Comparison of ENCODE assay signal across 1 cellular context in genomic region chr16:54402270-54402669, GRCh38.
TF ChIP-seq lines count a peak whose summit lies in the region.

No MANE protein-coding gene starts in this region.

TF ChIP-seq in H1, 55 proteins besides CTCF, POLR2A, EP300 and RAD21 (continued from another document):
- TF ChIP-seq CHD7 (IDR thresholded peaks at IDR 0.05; ENCODE audit: insufficient replicate concordance, low read length), result no peak
- TF ChIP-seq RBBP5 (IDR thresholded peaks at IDR 0.05; ENCODE audit: borderline replicate concordance, low read depth, low read length), result no peak
- TF ChIP-seq ASH2L (IDR thresholded peaks at IDR 0.05; ENCODE audit: low read length), result no peak
- TF ChIP-seq TAF1 (IDR thresholded peaks at IDR 0.05; ENCODE audit: low read depth, low read length), result no peak
- TF ChIP-seq TEAD4 (IDR thresholded peaks at IDR 0.05; ENCODE audit: low read depth, low read length), result no peak
- no peak for TF ChIP-seq GABPA (IDR thresholded peaks at IDR 0.05; ENCODE audit: borderline replicate concordance, insufficient read depth, low read length)
- TF ChIP-seq ZNF274 (IDR thresholded peaks at IDR 0.05; ENCODE audit: borderline replicate concordance, extremely low read depth, low read length), result no peak
- TF ChIP-seq POLR2AphosphoS5 (IDR thresholded peaks at IDR 0.05; ENCODE audit: low read depth, low read length), result no peak
